In the genomic region with DNA sequence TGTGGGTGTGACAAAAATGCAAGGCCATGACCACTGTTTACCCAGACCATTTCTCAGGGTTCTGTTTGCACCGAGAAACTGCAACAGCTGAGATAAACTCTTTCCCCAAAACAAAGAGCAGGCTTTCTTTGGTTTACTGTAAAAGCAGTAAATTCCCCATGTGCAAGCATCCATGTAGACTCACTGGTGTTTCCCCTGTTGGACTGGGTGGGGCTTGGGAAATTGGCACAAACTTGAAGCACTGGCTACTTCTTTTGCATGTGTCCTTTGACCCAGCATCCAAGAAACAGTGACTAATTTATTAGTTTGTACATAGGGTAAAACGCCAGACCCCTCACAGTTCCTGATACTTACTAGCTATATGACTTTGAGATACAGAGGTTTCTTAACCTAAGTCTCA, we compare ENCODE assay signal across 28 cellular contexts. TPM values are rescaled to one million over a fixed set of nuclear protein-coding genes. Genes with fewer than 3 reads are reported as not detected.
A peak's percentile ranks its signal among the peaks of the same experiment; 100 is the strongest.
DNase-seq lines count a peak whose midpoint lies in the region; ATAC-seq, FAIRE-seq and TF ChIP-seq lines count a peak whose summit lies in the region.
"Had no signal": no experiment of that assay in that cellular context is flagged by ENCODE, and none has a peak within 500 bp of the region (broad histone marks: within the 10 kb centered on the region; RNA-seq: fewer than 3 reads in every experiment).

No MANE protein-coding gene starts in this region.

- no peak overlapping the region for H3K27ac ChIP-seq in K562 (ENCODE audit: extremely low read depth, low read depth, low read length)
- H3K27ac ChIP-seq: ascending aorta, BLaER1, SK-N-MC, thoracic aorta had no signal

- H3K9me1 ChIP-seq in K562 (ENCODE audit: control insufficient read depth, insufficient read depth, low read length), result no peaks in the 10 kb centered on the region

- H3K4me3 ChIP-seq in K562, result no peak overlapping the region
- no peak overlapping the region for H3K4me3 ChIP-seq in kidney epithelial cell (ENCODE audit: low read depth, low read length)
- no peak overlapping the region for H3K4me3 ChIP-seq in retinal pigment epithelial cell (ENCODE audit: low read length)
- H3K4me3 ChIP-seq: ascending aorta, BLaER1, dorsolateral prefrontal cortex, SK-N-MC, thoracic aorta had no signal

- CTCF ChIA-PET in K562 (lab: Yijun Ruan, JAX; ENCODE audit: low intra/inter-chr PET ratio), result no interaction called here

- H3K9ac ChIP-seq in K562 (ENCODE audit: insufficient read depth in 1 of 2, low read depth in 2 of 2, low read length in 2 of 2), result no peak overlapping the region
- H3K9ac ChIP-seq: BLaER1 had no signal

- H3K79me2 ChIP-seq in K562 (ENCODE audit: control insufficient read depth, insufficient read depth, low read length), result no peaks in the 10 kb centered on the region

- no peak overlapping the region for H3K4me2 ChIP-seq in K562 (ENCODE audit: insufficient read depth, low read length)
- H3K4me2 ChIP-seq: BLaER1 had no signal

- BruUV-seq in K562 (replicated peaks; lab: Mats Ljungman, UMichigan), result no TSS peak

- TF ChIP-seq RAD21 in K562 (CRISPR knock-in tag; conservative IDR thresholded peaks at IDR 0.05 in 1 of 2, IDR thresholded peaks at IDR 0.05 in 1 of 2), result no peak

- no peak for FAIRE-seq in K562 (lab: Jason Lieb, UNC)
- FAIRE-seq: keratinocyte had no signal

- WGBS in K562 (ENCODE audit: insufficient coverage, low coverage, missing lambda C conversion rate), result 27% methylated on average over 2 of the region's 2 CpGs

- in situ Hi-C loops in K562 (cut with MboI), result no loop called here

- no peak for TF ChIP-seq CTCF in K562 (IDR thresholded peaks at IDR 0.05 in 2 of 3, conservative IDR thresholded peaks at IDR 0.05 in 1 of 3; ENCODE audit: insufficient read depth in 2 of 3, low read depth in 1 of 3, low read length in 3 of 3)
- no peak for TF ChIP-seq CTCF in kidney epithelial cell (IDR thresholded peaks at IDR 0.05; ENCODE audit: insufficient read depth, low read length, poor library complexity, severe bottlenecking)
- TF ChIP-seq CTCF in retinal pigment epithelial cell (conservative IDR thresholded peaks at IDR 0.05; ENCODE audit: low read depth, low read length), result no peak

- DNase-seq in HK-2 (ENCODE audit: unreplicated experiment), result peak; percentile 49
- no peak for DNase-seq in K562 (ENCODE audit: extremely low read depth in 1 of 4, low spot score in 3 of 4)
- peak; percentile 82 for DNase-seq in kidney epithelial cell (ENCODE audit: low read depth)
- DNase-seq in retinal pigment epithelial cell (ENCODE audit: low read depth), result peak; percentile 31
- no peak for DNase-seq in activated CD8-positive, alpha-beta memory T cell treated with anti-CD3 and anti-CD28 coated beads, Interleukin-2, amount 50 U/mL, for 48 hours
- no peak for DNase-seq in DMS153 (lab: John Stamatoyannopoulos, UW)
- DNase-seq in SW 1271 (lab: John Stamatoyannopoulos, UW), result no peak
- DNase-seq in activated naive CD4-positive, alpha-beta T cell treated with anti-CD3 and anti-CD28 coated beads, Interleukin-2, amount 50 U/mL, for 72 hours (ENCODE audit: low spot score in 2 of 2), result no peak
- DNase-seq: activated CD8-positive, alpha-beta T cell treated with anti-CD3 and anti-CD28 coated beads for 36 hours; activated effector memory CD4-positive, alpha-beta T cell treated with Interleukin-2 at 50 U/mL for 16 hours; activated naive CD8-positive, alpha-beta T cell treated with anti-CD3 and anti-CD28 coated beads for 36 hours; DMS79 treated with DMSO at 0.1 percent for 48 hours; dorsolateral prefrontal cortex; GF-D8; HCEC 1CT; MV-4-11; NCI-H1436 treated with DMSO at 0.1 percent for 48 hours; NCI-H2107; NCI-H446; NCI-H82; T-helper 2 cell had no signal

- no peaks in the 10 kb centered on the region for H3K36me3 Mint-ChIP-seq in activated naive CD4-positive, alpha-beta T cell treated with anti-CD3 and anti-CD28 coated beads, Interleukin-2, amount 50 U/mL, for 72 hours
- H3K36me3 Mint-ChIP-seq: activated naive CD8-positive, alpha-beta T cell treated with anti-CD3 and anti-CD28 coated beads for 36 hours had no signal

- H3K27me3 ChIP-seq in K562 (ENCODE audit: control insufficient read depth in 2 of 2, insufficient read depth in 2 of 2, low read length in 2 of 2), result no peaks in the 10 kb centered on the region
- H3K27me3 ChIP-seq in kidney epithelial cell (ENCODE audit: control insufficient read depth, insufficient read depth, low read length), result no peaks in the 10 kb centered on the region
- H3K27me3 ChIP-seq: ascending aorta, BLaER1, dorsolateral prefrontal cortex had no signal

- H3K27ac Mint-ChIP-seq in activated naive CD4-positive, alpha-beta T cell treated with anti-CD3 and anti-CD28 coated beads, Interleukin-2, amount 50 U/mL, for 72 hours, result no peak overlapping the region
- H3K27ac Mint-ChIP-seq: activated CD8-positive, alpha-beta T cell treated with anti-CD3 and anti-CD28 coated beads for 36 hours; activated naive CD8-positive, alpha-beta T cell treated with anti-CD3 and anti-CD28 coated beads for 36 hours; stimulated activated naive CD8-positive, alpha-beta T cell treated with anti-CD3 and anti-CD28 coated beads, Interleukin-15, Interleukin-2, amounts not matched to agents 100 ng/mL and 50 ng/mL, for 24 hours had no signal

- ATAC-seq in K562, result peak; percentile 31; the same call in 1 of the 3 replicates
- ATAC-seq in activated naive CD4-positive, alpha-beta T cell treated with anti-CD3 and anti-CD28 coated beads, Interleukin-2, amount 50 U/mL, for 72 hours, result no peak
- ATAC-seq: activated CD8-positive, alpha-beta T cell treated with anti-CD3 and anti-CD28 coated beads for 36 hours had no signal

- H4K20me1 ChIP-seq in K562 (replicated peaks; ENCODE audit: control insufficient read depth, insufficient read depth, low read length), result no peaks in the 10 kb centered on the region
- H4K20me1 ChIP-seq: BLaER1 had no signal

- no peaks in the 10 kb centered on the region; a peak in 1 of 5 replicates for H3K4me1 ChIP-seq in K562 (replicated peaks in 1 of 2; ENCODE audit: control insufficient read depth in 2 of 2, insufficient read depth in 2 of 2, low read length in 2 of 2)
- H3K4me1 ChIP-seq: ascending aorta, BLaER1 had no signal

- H3K9me3 Mint-ChIP-seq in activated naive CD4-positive, alpha-beta T cell treated with anti-CD3 and anti-CD28 coated beads, Interleukin-2, amount 50 U/mL, for 72 hours, result no peaks in the 10 kb centered on the region
- H3K9me3 Mint-ChIP-seq: activated CD8-positive, alpha-beta T cell treated with anti-CD3 and anti-CD28 coated beads for 36 hours; central memory CD8-positive, alpha-beta T cell; stimulated activated naive CD8-positive, alpha-beta T cell treated with anti-CD3 and anti-CD28 coated beads, Interleukin-15, Interleukin-2, amounts not matched to agents 100 ng/mL and 50 ng/mL, for 24 hours had no signal

- no peak for TF ChIP-seq POLR2A in K562 (conservative IDR thresholded peaks at IDR 0.05)

- TF ChIP-seq EP300 in K562 (IDR thresholded peaks at IDR 0.05; ENCODE audit: low read length), result no peak

- POLR2A ChIA-PET in K562 (lab: Yijun Ruan, JAX), result no interaction called here

- no peaks in the 10 kb centered on the region for H3K9me3 ChIP-seq in K562 (replicated peaks; ENCODE audit: control insufficient read depth, insufficient read depth, low read depth, low read length)
- H3K9me3 ChIP-seq: ascending aorta, BLaER1, thoracic aorta had no signal

- intact Hi-C loops in K562 (cut with micrococcal nuclease), result no loop called here

- H2AFZ ChIP-seq in K562 (ENCODE audit: low read depth, low read length), result peak overlapping the region; percentile 15; the same call in 1 of the 2 replicates

- no peaks in the 10 kb centered on the region for H3K36me3 ChIP-seq in K562 (ENCODE audit: control insufficient read depth, insufficient read depth, low read length)
- H3K36me3 ChIP-seq in kidney epithelial cell (ENCODE audit: control insufficient read depth, insufficient read depth, low read length), result no peaks in the 10 kb centered on the region
- H3K36me3 ChIP-seq: ascending aorta, BLaER1, thoracic aorta had no signal

RNA-seq across cellular contexts. Expression of a gene that starts 12.3 kb away (rescaled TPM):
- total RNA-seq in K562 (2011; cell fraction: chromatin; rRNA removed; ENCODE audit: low replicate concordance), result 2.5 and 10.0 TPM in 2 replicates
- 1.7 and 2.1 TPM in 2 replicates for total RNA-seq in K562 (2011; cell fraction: nucleolus; rRNA removed)
- 5.5 and 7.8 TPM in 2 replicates for total RNA-seq in K562 (2011; cell fraction: nucleoplasm; rRNA removed)
- total RNA-seq in K562 (2014; rRNA removed) (0.98 and 1.3 TPM in 2 replicates), K562 (2014; rRNA removed; fragmentation: Illumina TruSeq; extraction: Trizol) (2.4 and 3.1 TPM in 2 replicates), K562 (2015; rRNA removed; fragmentation: Illumina TruSeq; extraction: Trizol) (2.0 and 2.6 TPM in 2 replicates), K562 (2021) (1.1 and 1.9 TPM in 2 replicates), kidney epithelial cell (0.21 and 0.63 TPM in 2 replicates)
- polyA plus RNA-seq in K562 (2011; rRNA removed) (0.69 and 1.3 TPM in 2 replicates), K562 (2014; fragmentation: Illumina TruSeq; extraction: Trizol) (1.4 and 1.6 TPM in 2 replicates), K562 (2014; fragmentation: Nextera tagmentation; extraction: Ambion mirVana) (1 to 10 TPM; 1.3 to 1.7 TPM), K562 (2014; rRNA removed) (0.58 and 0.62 TPM in 2 replicates)
- polyA plus RNA-seq in K562 (2011; cell fraction: cytosol; rRNA removed), result 0.21 and 0.62 TPM in 2 replicates
- 1.3 and 1.5 TPM in 2 replicates for polyA plus RNA-seq in K562 (2011; cell fraction: nucleus; rRNA removed)
- 1.7 and 2.7 TPM in 2 replicates for polyA plus RNA-seq in K562 (2012)
- 1.9 and 3.4 TPM in 2 replicates for polyA minus RNA-seq in K562 (2011; rRNA and poly(A)+ RNA removed)
- 0.73 and 1.2 TPM in 2 replicates for polyA minus RNA-seq in K562 (2011; cell fraction: cytosol; rRNA and poly(A)+ RNA removed)
- polyA minus RNA-seq in K562 (2011; cell fraction: nucleus; rRNA and poly(A)+ RNA removed), result 5.7 and 6.2 TPM in 2 replicates
- under 1 TPM; 0.16 to 0.34 TPM for total RNA-seq in activated naive CD4-positive, alpha-beta T cell treated with anti-CD3 and anti-CD28 coated beads, Interleukin-2, amount 50 U/mL, for 72 hours
- total RNA-seq: ascending aorta had no signal

RNA-seq across cellular contexts. Expression of a gene that starts 35.6 kb away (rescaled TPM):
- total RNA-seq in K562 (2011; cell fraction: chromatin; rRNA removed; ENCODE audit: low replicate concordance), result 25.5 and 92.7 TPM in 2 replicates
- total RNA-seq in K562 (2011; cell fraction: nucleolus; rRNA removed), result 20.7 and 22.5 TPM in 2 replicates
- 62.4 and 97.6 TPM in 2 replicates for total RNA-seq in K562 (2011; cell fraction: nucleoplasm; rRNA removed)
- total RNA-seq in K562 (2014; rRNA removed), result 187 and 199 TPM in 2 replicates
- 377 and 418 TPM in 2 replicates for total RNA-seq in K562 (2014; rRNA removed; fragmentation: Illumina TruSeq; extraction: Trizol)
- total RNA-seq in K562 (2015; rRNA removed; fragmentation: Illumina TruSeq; extraction: Trizol), result 324 and 363 TPM in 2 replicates
- total RNA-seq in K562 (2021), result 244 and 267 TPM in 2 replicates
- 85.5 and 155 TPM in 2 replicates for polyA plus RNA-seq in K562 (2011; rRNA removed)
- polyA plus RNA-seq in K562 (2011; cell fraction: cytosol; rRNA removed), result 4.9 and 17.7 TPM in 2 replicates
- polyA plus RNA-seq in K562 (2011; cell fraction: nucleus; rRNA removed), result 25.9 and 32.6 TPM in 2 replicates
- 154 and 254 TPM in 2 replicates for polyA plus RNA-seq in K562 (2012)
- polyA plus RNA-seq in K562 (2014; fragmentation: Illumina TruSeq; extraction: Trizol), result 257 and 269 TPM in 2 replicates
- 100 to 1,000 TPM; 669 to 677 TPM for polyA plus RNA-seq in K562 (2014; fragmentation: Nextera tagmentation; extraction: Ambion mirVana)
- polyA plus RNA-seq in K562 (2014; rRNA removed), result 245 and 254 TPM in 2 replicates
- polyA minus RNA-seq in K562 (2011; rRNA and poly(A)+ RNA removed), result 59.6 and 72.6 TPM in 2 replicates
- 41.1 and 61.1 TPM in 2 replicates for polyA minus RNA-seq in K562 (2011; cell fraction: cytosol; rRNA and poly(A)+ RNA removed)
- polyA minus RNA-seq in K562 (2011; cell fraction: nucleus; rRNA and poly(A)+ RNA removed), result 65.4 and 83.4 TPM in 2 replicates
- total RNA-seq in kidney epithelial cell, result 31.6 and 42.2 TPM in 2 replicates
- 10 to 100 TPM; 53.3 to 55.4 TPM for total RNA-seq in activated naive CD4-positive, alpha-beta T cell treated with anti-CD3 and anti-CD28 coated beads, Interleukin-2, amount 50 U/mL, for 72 hours

Comparison
In these comparisons a context has a peak if more than half of its experiments do, and no peak if none do; other contexts are left out.
1. DNase-seq: peak in HK-2 (single experiment), kidney epithelial cell (single experiment) and retinal pigment epithelial cell (single experiment); none in K562 (0 of 4), activated CD8-positive, alpha-beta memory T cell treated with anti-CD3 and anti-CD28 coated beads, Interleukin-2, amount 50 U/mL, for 48 hours (single experiment), DMS153 (single experiment), SW 1271 (0 of 2) and activated naive CD4-positive, alpha-beta T cell treated with anti-CD3 and anti-CD28 coated beads, Interleukin-2, amount 50 U/mL, for 72 hours (0 of 2).